In the genomic region with DNA sequence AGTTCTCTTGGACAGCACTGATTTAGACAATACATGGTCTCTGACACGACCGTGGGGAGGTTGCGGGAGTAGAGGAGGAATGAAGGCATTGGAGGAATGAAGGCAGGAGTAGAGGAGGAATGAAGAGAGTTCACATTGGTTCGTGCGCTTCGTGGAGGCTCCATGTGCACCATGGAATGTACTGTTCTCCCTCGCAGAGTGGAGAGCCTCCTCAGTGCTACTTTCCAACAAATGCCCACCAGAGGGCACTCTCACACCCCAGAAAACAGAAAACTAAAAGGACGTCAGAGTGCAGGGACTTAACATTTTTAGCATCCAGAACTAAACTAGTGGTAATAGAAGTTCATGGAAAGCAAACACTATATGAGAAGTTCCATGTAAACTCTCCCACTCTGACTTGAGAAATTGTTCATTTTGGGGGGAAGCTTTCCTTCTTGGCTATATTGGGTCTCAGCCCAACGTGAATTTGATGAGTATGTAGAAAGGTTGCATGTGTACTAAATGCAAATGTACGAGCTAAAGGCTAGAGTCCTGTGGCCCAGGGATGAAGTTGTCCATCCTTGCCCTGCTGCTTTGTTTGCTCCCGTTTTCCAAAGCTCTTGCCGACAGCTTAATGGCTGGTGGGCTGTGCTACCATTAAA, we compare ENCODE assay signal across 8 cellular contexts.
DNase-seq lines count a peak whose midpoint lies in the region; ATAC-seq and TF ChIP-seq lines count a peak whose summit lies in the region.

No MANE protein-coding gene starts in this region.

- TF ChIP-seq CTCF in AG09319 (IDR thresholded peaks at IDR 0.05; ENCODE audit: low read depth, low read length) (peak; percentile 83), GM13976 (IDR thresholded peaks at IDR 0.05; ENCODE audit: borderline replicate concordance, control extremely low read depth, extremely low read depth, insufficient read depth, missing control alignments) (peak; percentile 74)

- no peaks in the 10 kb centered on the region for H3K9me3 Mint-ChIP-seq in activated naive CD8-positive, alpha-beta T cell treated with anti-CD3 and anti-CD28 coated beads for 36 hours

- H3K27me3 ChIP-seq in right cardiac atrium (ENCODE audit: control insufficient read depth, insufficient read depth): peaks cover 2% of the 10 kb centered on the region

- intact Hi-C loops in right cardiac atrium (cut with DNase I): loop anchor here (5.0 to 10.0 kb wide), 2 partner anchors 220 to 222 kb away; no protein-coding TSS in a partner anchor

- H3K4me3 ChIP-seq in right cardiac atrium (ENCODE audit: low read length) (no peak overlapping the region), skeletal muscle cell (ENCODE audit: low read depth, low read length) (no peak overlapping the region)

- DNase-seq in AG09319 (ENCODE audit: extremely low read depth, low read depth) (peak; percentile 11), GM13976 (ENCODE audit: low spot score) (peak; percentile 32), NCI-H524 (lab: John Stamatoyannopoulos, UW) (peak; percentile 48 to 82), right cardiac atrium (peak in 1 of 3 donors; percentile 22), skeletal muscle cell (ENCODE audit: low read depth) (peak; percentile 1)
- DNase-seq in activated naive CD8-positive, alpha-beta T cell treated with anti-CD3 and anti-CD28 coated beads for 36 hours: peak; percentile 11

- WGBS in right cardiac atrium: 22% methylated on average over 12 of the region's 12 CpGs

- ATAC-seq in HG03103 (IDR thresholded peaks at IDR 0.05; ENCODE audit: low read depth, unreplicated experiment) (peak; percentile 64), right cardiac atrium (peak; percentile 57 to 66), GM21529 (IDR thresholded peaks at IDR 0.05; ENCODE audit: unreplicated experiment) (no peak)

- no peaks in the 10 kb centered on the region for H3K36me3 Mint-ChIP-seq in activated naive CD8-positive, alpha-beta T cell treated with anti-CD3 and anti-CD28 coated beads for 36 hours

- no peaks in the 10 kb centered on the region for H3K4me1 ChIP-seq in right cardiac atrium (ENCODE audit: control insufficient read depth, insufficient read depth, low read length)

- H3K4me1 Mint-ChIP-seq in activated naive CD8-positive, alpha-beta T cell treated with anti-CD3 and anti-CD28 coated beads for 36 hours: no peaks in the 10 kb centered on the region

- H3K4me3 Mint-ChIP-seq in activated naive CD8-positive, alpha-beta T cell treated with anti-CD3 and anti-CD28 coated beads for 36 hours: no peak overlapping the region

- in situ Hi-C loops in GM13976 (cut with MboI; ENCODE audit: low sequenced_read_pairs, unreplicated experiment): no loop called here

- peaks cover 34% of the 10 kb centered on the region for H3K27me3 Mint-ChIP-seq in activated naive CD8-positive, alpha-beta T cell treated with anti-CD3 and anti-CD28 coated beads for 36 hours

- H3K27ac ChIP-seq in right cardiac atrium (ENCODE audit: low read length): no peak overlapping the region

- no peak overlapping the region for H3K27ac Mint-ChIP-seq in activated naive CD8-positive, alpha-beta T cell treated with anti-CD3 and anti-CD28 coated beads for 36 hours

- no peaks in the 10 kb centered on the region for H3K9me3 ChIP-seq in right cardiac atrium (ENCODE audit: control insufficient read depth, low read length)
